9 cellular contexts compared by ENCODE assay signal in the genomic region with DNA sequence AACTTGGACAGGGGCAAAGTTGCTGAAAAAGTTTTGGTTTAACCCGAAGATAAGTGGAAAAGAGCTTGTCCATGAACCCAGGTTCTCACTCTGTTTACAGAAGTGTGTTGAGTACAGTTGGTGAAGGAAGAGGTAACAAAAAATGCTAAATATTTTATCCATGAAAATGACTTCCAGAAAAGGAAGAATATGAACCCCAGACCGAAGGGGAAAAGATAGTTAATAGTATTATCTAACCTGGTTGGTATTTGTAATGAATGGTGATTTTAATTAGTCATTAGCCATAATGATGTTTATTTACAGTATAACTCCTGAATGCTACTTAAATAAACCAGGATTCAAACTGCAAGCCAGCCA. TPM values are rescaled to one million over a fixed set of nuclear protein-coding genes. Genes with fewer than 3 reads are reported as not detected.
A peak's percentile ranks its signal among the peaks of the same experiment; 100 is the strongest.
DNase-seq lines count a peak whose midpoint lies in the region; TF ChIP-seq lines count a peak whose summit lies in the region.
"Had no signal": no experiment of that assay in that cellular context is flagged by ENCODE, and none has a peak within 500 bp of the region (broad histone marks: within the 10 kb centered on the region; RNA-seq: fewer than 3 reads in every experiment).

No MANE protein-coding gene starts in this region.

- H3K27ac ChIP-seq in KOPT-K1 (ENCODE audit: low read depth, low read length, poor library complexity, severe bottlenecking), result peak overlapping the region; percentile 79
- H3K27ac ChIP-seq in muscle layer of colon (ENCODE audit: low read depth, low read length), result peak overlapping the region; percentile 67

- TF ChIP-seq CTCF in AG10803 (conservative IDR thresholded peaks at IDR 0.05; ENCODE audit: low read length) (no peak), chondrocyte (IDR thresholded peaks at IDR 0.05) (no peak), GM13977 (IDR thresholded peaks at IDR 0.05; ENCODE audit: extremely low read depth, insufficient read depth, missing control alignments) (no peak)

- H3K36me3 ChIP-seq in KOPT-K1 (ENCODE audit: insufficient read depth, low read length), result peaks cover 25% of the 10 kb centered on the region; the same call in 1 of the 2 replicates
- H3K36me3 ChIP-seq in muscle layer of colon (ENCODE audit: insufficient read depth, low read length), result peaks cover 47% of the 10 kb centered on the region

- peak overlapping the region; percentile 71 for H3K9ac ChIP-seq in muscle layer of colon (ENCODE audit: low read length)

- H3K4me3 ChIP-seq in AG10803 (ENCODE audit: low read length), result peak overlapping the region; percentile 71
- H3K4me3 ChIP-seq in muscle layer of colon (ENCODE audit: low read depth in 1 of 2, low read length in 2 of 2), result peak overlapping the region; percentile 9 to 61

- H3K4me1 ChIP-seq in muscle layer of colon (ENCODE audit: insufficient read depth, low read length), result peaks cover 19% of the 10 kb centered on the region

- DNase-seq in AG10803 (ENCODE audit: low read depth), result no peak
- DNase-seq in chondrocyte (ENCODE audit: low spot score), result no peak
- DNase-seq in GM13977 (ENCODE audit: low spot score), result no peak
- no peak for DNase-seq in stimulated activated CD8-positive, alpha-beta memory T cell treated with anti-CD3 and anti-CD28 coated beads, Interleukin-4, amount 100 ng/mL, for 48 hours
- no peak for DNase-seq in NCI-H226
- no peak for DNase-seq in posterior vena cava (ENCODE audit: low spot score)
- DNase-seq: NCI-H446 had no signal

- H3K9me3 ChIP-seq in KOPT-K1 (ENCODE audit: insufficient read depth, low read length, poor library complexity, severe bottlenecking) (no peaks in the 10 kb centered on the region), muscle layer of colon (ENCODE audit: low read length) (no peaks in the 10 kb centered on the region)

- H3K27ac Mint-ChIP-seq in chondrocyte (ENCODE audit: unreplicated experiment), result peak overlapping the region; percentile 97

- no peaks in the 10 kb centered on the region for H3K27me3 ChIP-seq in muscle layer of colon (ENCODE audit: control insufficient read depth in 1 of 2, insufficient read depth in 2 of 2, low read length in 2 of 2)

- no peaks in the 10 kb centered on the region for H3K27me3 Mint-ChIP-seq in chondrocyte (ENCODE audit: low read depth)

- in situ Hi-C loops in GM13977 (cut with MboI; ENCODE audit: low pct_unique_long_range_greater_than_20kb, low sequenced_read_pairs, unreplicated experiment), result no loop called here

- H3K9me3 Mint-ChIP-seq in chondrocyte (ENCODE audit: low read depth), result no peaks in the 10 kb centered on the region

- H3K36me3 Mint-ChIP-seq in chondrocyte (ENCODE audit: low read depth), result peaks cover 18% of the 10 kb centered on the region

- H3K4me1 Mint-ChIP-seq in chondrocyte (ENCODE audit: low read depth), result peaks cover 33% of the 10 kb centered on the region

- intact Hi-C loops in posterior vena cava (cut with DNase I), result no loop called here

- H3K4me3 Mint-ChIP-seq in chondrocyte (ENCODE audit: unreplicated experiment), result peak overlapping the region; percentile 98

RNA-seq across cellular contexts. Expression of a gene that starts 0.6 kb away (rescaled TPM):
- 12.0 to 18.3 TPM (median 16.4 TPM) in 3 replicates for total RNA-seq in chondrocyte
- total RNA-seq in posterior vena cava, result 10 to 100 TPM; 18.4 to 19.9 TPM

RNA-seq across cellular contexts. Expression of a gene that starts 17.3 kb away (rescaled TPM):
- total RNA-seq in chondrocyte (not detected in 3 replicates), posterior vena cava (not detected)

RNA-seq across cellular contexts. Expression of a gene that starts 22.7 kb away (rescaled TPM):
- 2,934 to 3,390 TPM (median 3,124 TPM) in 3 replicates for total RNA-seq in chondrocyte
- total RNA-seq in posterior vena cava, result over 10,000 TPM; 14,833 to 15,009 TPM

RNA-seq across cellular contexts. Expression of a gene that starts 40.1 kb away (rescaled TPM):
- total RNA-seq in chondrocyte, result 62.7 to 70.9 TPM (median 63.3 TPM) in 3 replicates
- 10 to 100 TPM; 64.7 to 69.1 TPM for total RNA-seq in posterior vena cava
